ENCODE assay signal across 8 cellular contexts in the genomic region with DNA sequence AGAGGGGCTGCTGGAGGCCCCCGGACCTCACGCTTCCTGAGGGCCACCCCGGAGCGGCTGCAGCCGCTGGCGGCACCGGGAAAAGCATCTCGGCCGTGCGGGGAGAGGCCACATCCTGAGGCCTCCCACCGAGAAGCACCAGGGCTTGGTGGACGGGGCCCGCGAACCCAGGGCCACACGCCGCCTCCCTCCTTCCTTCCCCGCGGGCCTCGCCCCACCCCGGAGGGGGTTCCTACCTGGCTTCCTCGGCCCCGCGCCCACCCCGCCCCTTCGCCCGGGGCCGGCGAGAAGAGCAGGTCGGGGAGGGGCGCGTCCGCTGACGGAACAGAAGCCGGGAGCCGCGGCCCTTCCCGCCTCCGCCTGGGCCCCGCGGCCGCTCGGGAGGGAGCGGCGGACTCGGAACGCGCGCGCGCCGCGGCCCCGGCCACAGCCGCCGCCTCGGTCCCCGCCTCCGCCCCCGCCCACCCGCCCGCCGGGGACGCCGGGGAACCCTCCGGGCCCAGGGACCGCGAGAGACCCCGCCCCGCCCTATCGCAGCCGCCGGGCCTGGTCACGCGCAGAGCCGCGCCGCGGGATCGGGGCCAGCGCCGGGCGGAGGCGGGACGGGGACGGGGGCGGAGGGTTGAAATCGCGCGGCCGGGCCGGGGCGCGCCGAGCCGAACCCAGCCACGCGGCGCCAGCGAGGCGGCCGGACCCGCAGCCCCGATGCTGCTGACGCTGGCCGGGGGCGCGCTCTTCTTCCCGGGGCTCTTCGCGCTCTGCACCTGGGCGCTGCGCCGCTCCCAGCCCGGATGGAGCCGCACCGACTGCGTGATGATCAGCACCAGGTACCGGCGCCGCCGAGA. TPM values are rescaled to one million over a fixed set of nuclear protein-coding genes. Genes with fewer than 3 reads are reported as not detected.
A peak's percentile ranks its signal among the peaks of the same experiment; 100 is the strongest.
DNase-seq lines count a peak whose midpoint lies in the region; ATAC-seq and TF ChIP-seq lines count a peak whose summit lies in the region.

A gene (plus strand): TSS at position 654 of the 845 bp plus-strand sequence. CDS start 52 bp downstream, at position 706.

- H3K27me3 ChIP-seq in dorsolateral prefrontal cortex (no peaks in the 10 kb centered on the region), left lung (peaks cover 0 to 24% of the 10 kb centered on the region in 2 donors)

- ATAC-seq in GM21423 (IDR thresholded peaks at IDR 0.05; ENCODE audit: unreplicated experiment) (peak; percentile 61), left lung (peak; percentile 84)

- H3K27me3 Mint-ChIP-seq in Calu3 (ENCODE audit: unreplicated experiment): no peaks in the 10 kb centered on the region
- H3K27me3 Mint-ChIP-seq in activated CD4-positive, alpha-beta T cell treated with anti-CD3 and anti-CD28 coated beads, Interleukin-2, amount 10 ng/mL, durations not matched to agents 24 days and 14 days: peaks cover 4% of the 10 kb centered on the region

- no peaks in the 10 kb centered on the region for H3K9me3 Mint-ChIP-seq in Calu3 (ENCODE audit: low read depth, unreplicated experiment)
- H3K9me3 Mint-ChIP-seq in activated CD4-positive, alpha-beta T cell treated with anti-CD3 and anti-CD28 coated beads, Interleukin-2, amount 10 ng/mL, durations not matched to agents 24 days and 14 days: no peaks in the 10 kb centered on the region

- H3K36me3 Mint-ChIP-seq in Calu3 (ENCODE audit: insufficient read depth, unreplicated experiment): peaks cover 31% of the 10 kb centered on the region
- H3K36me3 Mint-ChIP-seq in activated CD4-positive, alpha-beta T cell treated with anti-CD3 and anti-CD28 coated beads, Interleukin-2, amount 10 ng/mL, durations not matched to agents 24 days and 14 days (ENCODE audit: low read depth): peaks cover 36% of the 10 kb centered on the region

- H3K4me1 Mint-ChIP-seq in Calu3 (ENCODE audit: low read depth, unreplicated experiment): peaks cover 5% of the 10 kb centered on the region
- peaks cover 22% of the 10 kb centered on the region for H3K4me1 Mint-ChIP-seq in activated CD4-positive, alpha-beta T cell treated with anti-CD3 and anti-CD28 coated beads, Interleukin-2, amount 10 ng/mL, durations not matched to agents 24 days and 14 days

- peak within 1 kb of the TSS; percentile 79 for H3K27ac Mint-ChIP-seq in Calu3 (ENCODE audit: unreplicated experiment)
- peak within 1 kb of the TSS; percentile 94 for H3K27ac Mint-ChIP-seq in activated CD4-positive, alpha-beta T cell treated with anti-CD3 and anti-CD28 coated beads, Interleukin-2, amount 10 ng/mL, durations not matched to agents 24 days and 14 days

- no peaks in the 10 kb centered on the region for H3K36me3 ChIP-seq in left lung

- H3K4me3 Mint-ChIP-seq in Calu3 (ENCODE audit: low read depth, unreplicated experiment): peak within 1 kb of the TSS; percentile 83
- H3K4me3 Mint-ChIP-seq in activated CD4-positive, alpha-beta T cell treated with anti-CD3 and anti-CD28 coated beads, Interleukin-2, amount 10 ng/mL, durations not matched to agents 24 days and 14 days: peak within 1 kb of the TSS; percentile 93

- BruUV-seq in Calu3 (replicated peaks; lab: Mats Ljungman, UMichigan): no TSS peak

- TF ChIP-seq CTCF in Calu3 (IDR thresholded peaks at IDR 0.05; ENCODE audit: unreplicated experiment) (no peak), dorsolateral prefrontal cortex (IDR thresholded peaks at IDR 0.05 in 54 of 56, conservative IDR thresholded peaks at IDR 0.05 in 2 of 56; ENCODE audit: low read depth in 1 of 56, partially characterized antibody in 56 of 56) (no peak), left lung (IDR thresholded peaks at IDR 0.05) (no peak)

- intact Hi-C loops in Calu3 (cut with micrococcal nuclease; ENCODE audit: unreplicated experiment) (no loop called here), dorsolateral prefrontal cortex (cut with DNase I) (loop anchor here in 1 of 2 donors (2.0 kb wide), 1 partner anchor 17 kb away; a partner anchor contains a TSS), left lung (cut with DNase I) (no loop called here)
- intact Hi-C loops in activated CD4-positive, alpha-beta T cell treated with anti-CD3 and anti-CD28 coated beads, Interleukin-2, amount 10 ng/mL, durations not matched to agents 24 days and 14 days (cut with micrococcal nuclease): loop anchor here (1.0 to 5.0 kb wide), 3 partner anchors 17 to 50 kb away; a partner anchor contains a TSS

- H3K27ac ChIP-seq in dorsolateral prefrontal cortex (peak within 1 kb of the TSS in 53 of 59 donors; percentile 29 to 91 (median 77)), left lung (peak within 1 kb of the TSS; percentile 71 to 75)

- DNase-seq in Calu3: peak; percentile 79
- peak; percentile 51 for DNase-seq in M059J (ENCODE audit: low read depth)
- DNase-seq in activated CD4-positive, alpha-beta T cell treated with anti-CD3 and anti-CD28 coated beads, Interleukin-2, amount 10 ng/mL, durations not matched to agents 24 days and 14 days: peak; percentile 91
- peak in 6 of 10 donors; percentile 36 to 75 (median 67) for DNase-seq in dorsolateral prefrontal cortex
- peak; percentile 77 to 92 for DNase-seq in left lung
- peak; percentile 30 for DNase-seq in stimulated activated CD4-positive, alpha-beta T cell treated with anti-CD3 and anti-CD28 coated beads, Interleukin-4, amount 100 ng/mL, for 24 hours
- DNase-seq in DMS153 treated with DMSO at 0.1 percent for 48 hours (lab: John Stamatoyannopoulos, UW; ENCODE audit: unreplicated experiment): no peak

- H3K4me1 ChIP-seq in left lung: peaks cover 0 to 21% of the 10 kb centered on the region in 2 donors

- H3K4me3 ChIP-seq in dorsolateral prefrontal cortex (peak within 1 kb of the TSS; percentile 51 to 91 (median 80)), left lung (peak within 1 kb of the TSS; percentile 72 to 80)

- CTCF ChIA-PET in Calu3 (lab: Charles Lee): no interaction called here

- no peaks in the 10 kb centered on the region for H3K9me3 ChIP-seq in left lung

RNA-seq across cellular contexts. Expression of the gene that starts here (rescaled TPM):
- total RNA-seq in Calu3 (2022): 18.4 and 20.3 TPM in 2 replicates
- total RNA-seq in M059J (2014; rRNA removed; shearing (Covaris generic)): 32.8 and 37.1 TPM in 2 replicates
- 42.3 and 43.1 TPM in 2 replicates for total RNA-seq in activated CD4-positive, alpha-beta T cell treated with anti-CD3 and anti-CD28 coated beads, Interleukin-2, amount 10 ng/mL, durations not matched to agents 24 days and 14 days
- 10 to 100 TPM in 18 of 120 experiments, 1 to 10 TPM in 102; 4.2 to 19.9 (median 7.4) TPM for total RNA-seq in dorsolateral prefrontal cortex
- 10 to 100 TPM; 14.5 to 18.1 TPM for total RNA-seq in left lung
